11 cellular contexts compared by ENCODE assay signal in genomic region chr16:70646260-70647241, GRCh38. TPM values are rescaled to one million over a fixed set of nuclear protein-coding genes. Genes with fewer than 3 reads are reported as not detected.
A peak's percentile ranks its signal among the peaks of the same experiment; 100 is the strongest.
DNase-seq lines count a peak whose midpoint lies in the region; ATAC-seq, FAIRE-seq and TF ChIP-seq lines count a peak whose summit lies in the region.
"Had no signal": no experiment of that assay in that cellular context is flagged by ENCODE, and none has a peak within 500 bp of the region (broad histone marks: within the 10 kb centered on the region; RNA-seq: fewer than 3 reads in every experiment).

IL34 (plus strand) TSS chr16:70646559; CDS start chr16:70646948, 389 bp downstream.

- H3K36me3 ChIP-seq in uterus, result no peaks in the 10 kb centered on the region

- no peak for DNase-seq in Right ventricle myocardium inferior (ENCODE audit: missing footprints)
- no peak for DNase-seq in cardiac septum (ENCODE audit: low spot score)
- peak; percentile 75 for DNase-seq in cerebellar cortex (ENCODE audit: low spot score)
- DNase-seq in middle frontal gyrus (ENCODE audit: extremely low spot score, low spot score), result peak; percentile 22
- peak; percentile 28 to 36 for DNase-seq in uterus
- DNase-seq in HTR-8/SVneo (ENCODE audit: insufficient read length, low spot score), result no peak
- no peak for DNase-seq in activated naive CD4-positive, alpha-beta T cell (lab: John Stamatoyannopoulos, UW)
- DNase-seq: activated CD8-positive, alpha-beta memory T cell treated with anti-CD3 and anti-CD28 coated beads, Interleukin-2, amount 10 ng/mL, durations not matched to agents 7 days and 5 days; NCI-H187 treated with DMSO at 0.1 percent for 48 hours; SW 1271 had no signal

- no peak for TF ChIP-seq POLR2A in uterus (IDR thresholded peaks at IDR 0.05)

- ATAC-seq in Right ventricle myocardium inferior (peak; percentile 76), HG02610 (IDR thresholded peaks at IDR 0.05; ENCODE audit: unreplicated experiment) (no peak)
- ATAC-seq: activated CD8-positive, alpha-beta memory T cell treated with anti-CD3 and anti-CD28 coated beads, Interleukin-2, amount 10 ng/mL, durations not matched to agents 7 days and 5 days had no signal

- no peaks in the 10 kb centered on the region for H3K9me3 ChIP-seq in uterus

- H3K4me3 ChIP-seq in uterus, result no peak within 1 kb of the TSS

- peak within 1 kb of the TSS in 1 of 2 donors; percentile 26 for H3K27ac ChIP-seq in uterus

- intact Hi-C loops in Right ventricle myocardium inferior (cut with DNase I) (no loop called here), cardiac septum (cut with DNase I) (no loop called here), uterus (cut with DNase I; ENCODE audit: low total_unique reads) (no loop called here)

- H3K4me1 ChIP-seq in uterus, result no peaks in the 10 kb centered on the region

- no peak for TF ChIP-seq CTCF in uterus (IDR thresholded peaks at IDR 0.05)

- H3K27me3 ChIP-seq in uterus, result no peaks in the 10 kb centered on the region

- FAIRE-seq in HTR-8/SVneo (lab: Jason Lieb, UNC), result no peak

RNA-seq across cellular contexts. Expression of gene IL34, which starts in this region (rescaled TPM):
- total RNA-seq in Right ventricle myocardium inferior, result 2.0 TPM
- total RNA-seq in cardiac septum, result 1.2 TPM
- total RNA-seq in uterus, result 1 to 10 TPM in 3 of 4 donors, not detected in 1; 3.3 to 9.4 (median 9.0) TPM
- total RNA-seq: activated CD8-positive, alpha-beta memory T cell treated with anti-CD3 and anti-CD28 coated beads, Interleukin-2, amount 10 ng/mL, durations not matched to agents 7 days and 5 days had no signal

Comparison
In these comparisons a context has a peak if more than half of its experiments do, and no peak if none do; other contexts are left out.
1. DNase-seq: peak in cerebellar cortex (single experiment), middle frontal gyrus (single experiment) and uterus (2 of 2); none in Right ventricle myocardium inferior (single experiment), cardiac septum (single experiment), HTR-8/SVneo (single experiment) and activated naive CD4-positive, alpha-beta T cell (0 of 4).